18 cellular contexts compared by ENCODE assay signal in genomic region chr13:91167706-91168459, GRCh38.
DNase-seq lines count a peak whose midpoint lies in the region; ATAC-seq, FAIRE-seq and TF ChIP-seq lines count a peak whose summit lies in the region.
"Had no signal": no experiment of that assay in that cellular context is flagged by ENCODE, and none has a peak within 500 bp of the region (broad histone marks: within the 10 kb centered on the region; RNA-seq: fewer than 3 reads in every experiment).

No MANE protein-coding gene starts in this region.

- no peak for TF ChIP-seq CTCF in gastrocnemius medialis (IDR thresholded peaks at IDR 0.05 in 4 of 5, conservative IDR thresholded peaks at IDR 0.05 in 1 of 5)

- H3K9me3 ChIP-seq in gastrocnemius medialis (no peaks in the 10 kb centered on the region), GM23248 (ENCODE audit: low read depth) (no peaks in the 10 kb centered on the region)
- H3K9me3 ChIP-seq: BLaER1 had no signal

- FAIRE-seq in GM19239 (lab: Jason Lieb, UNC) = no peak

- TF ChIP-seq POLR2A in gastrocnemius medialis (IDR thresholded peaks at IDR 0.05) = no peak

- DNase-seq in DMS53 (lab: John Stamatoyannopoulos, UW) = peak; percentile 42
- DNase-seq in DMS53 treated with DMSO at 0.1 percent for 48 hours (lab: John Stamatoyannopoulos, UW; ENCODE audit: unreplicated experiment) = no peak
- DNase-seq in NCI-H446 (lab: John Stamatoyannopoulos, UW) = peak; percentile 9 to 62
- DNase-seq in gastrocnemius medialis = no peak
- DNase-seq in GM23248 = no peak
- DNase-seq in GM19239 (ENCODE audit: insufficient read length, low spot score) = no peak
- no peak for DNase-seq in cerebellar nuclear complex (lab: John Stamatoyannopoulos, UW)
- DNase-seq: CD8-positive, alpha-beta T cell; H7; IMR-90; NCI-H1436 treated with DMSO at 0.1 percent for 48 hours; NCI-H2029 treated with DMSO at 0.1 percent for 48 hours; NCI-H524; OCI-M1; SHP77 treated with DMSO at 0.1 percent for 48 hours had no signal

- H3K4me3 ChIP-seq in gastrocnemius medialis (no peak overlapping the region), GM23248 (no peak overlapping the region)
- H3K4me3 ChIP-seq: BLaER1 had no signal

- in situ Hi-C loops in gastrocnemius medialis (cut with MboI; ENCODE audit: low sequenced_read_pairs in 4 of 4) = no loop called here
- in situ Hi-C loops in GM23248 (cut with MboI) = no loop called here

- H3K27ac ChIP-seq in gastrocnemius medialis (no peak overlapping the region), GM23248 (no peak overlapping the region)
- H3K27ac ChIP-seq: 22Rv1, BLaER1 had no signal

- intact Hi-C loops in gastrocnemius medialis (cut with DNase I; ENCODE audit: low total_unique reads) = no loop called here

- H3K9ac ChIP-seq in GM23248 = no peak overlapping the region
- H3K9ac ChIP-seq: BLaER1 had no signal

- H3K4me2 ChIP-seq in GM23248 (ENCODE audit: unreplicated experiment) = no peak overlapping the region
- H3K4me2 ChIP-seq: BLaER1 had no signal

- WGBS in GM23248 (ENCODE audit: low coverage in 1 of 2, low lambda C conversion rate in 2 of 2, missing lambda C conversion rate in 2 of 2), 2 experiments = 21 to 25% methylated on average over 5 of the region's 5 CpGs

- H3K9me2 ChIP-seq in GM23248 (ENCODE audit: insufficient read depth) = no peaks in the 10 kb centered on the region

- no peaks in the 10 kb centered on the region for H3F3A ChIP-seq in GM23248 (ENCODE audit: insufficient read depth)

- no peaks in the 10 kb centered on the region for H3K79me2 ChIP-seq in GM23248 (ENCODE audit: insufficient read depth)

- H2AFZ ChIP-seq in GM23248 = no peak overlapping the region

- ATAC-seq in esophagus mucosa = peak; percentile 70
- peak; percentile 73 to 97 for ATAC-seq in gastrocnemius medialis
- ATAC-seq: CD8-positive, alpha-beta T cell had no signal

- peaks cover 0 to 6% (median 0%) of the 10 kb centered on the region in 3 donors for H3K27me3 ChIP-seq in gastrocnemius medialis
- H3K27me3 ChIP-seq in GM23248 (replicated peaks; ENCODE audit: insufficient read depth) = no peaks in the 10 kb centered on the region
- H3K27me3 ChIP-seq: BLaER1 had no signal

- H4K20me1 ChIP-seq in GM23248 (ENCODE audit: insufficient read depth) = no peaks in the 10 kb centered on the region
- H4K20me1 ChIP-seq: BLaER1 had no signal

- no peaks in the 10 kb centered on the region for H3K36me3 ChIP-seq in gastrocnemius medialis
- no peaks in the 10 kb centered on the region for H3K36me3 ChIP-seq in GM23248 (ENCODE audit: low read depth)
- H3K36me3 ChIP-seq: BLaER1 had no signal

- peaks cover 0 to 4% of the 10 kb centered on the region in 2 donors for H3K4me1 ChIP-seq in gastrocnemius medialis
- H3K4me1 ChIP-seq in GM23248 (ENCODE audit: insufficient read depth) = no peaks in the 10 kb centered on the region
- H3K4me1 ChIP-seq: BLaER1 had no signal

Comparison
In these comparisons a context has a peak if more than half of its experiments do, and no peak if none do; other contexts are left out.
1. DNase-seq: peak in DMS53 (single experiment) and NCI-H446 (2 of 2); none in DMS53 treated with DMSO at 0.1 percent for 48 hours (single experiment), gastrocnemius medialis (0 of 2), GM23248 (single experiment), GM19239 (single experiment) and cerebellar nuclear complex (0 of 2).